In the genomic region with DNA sequence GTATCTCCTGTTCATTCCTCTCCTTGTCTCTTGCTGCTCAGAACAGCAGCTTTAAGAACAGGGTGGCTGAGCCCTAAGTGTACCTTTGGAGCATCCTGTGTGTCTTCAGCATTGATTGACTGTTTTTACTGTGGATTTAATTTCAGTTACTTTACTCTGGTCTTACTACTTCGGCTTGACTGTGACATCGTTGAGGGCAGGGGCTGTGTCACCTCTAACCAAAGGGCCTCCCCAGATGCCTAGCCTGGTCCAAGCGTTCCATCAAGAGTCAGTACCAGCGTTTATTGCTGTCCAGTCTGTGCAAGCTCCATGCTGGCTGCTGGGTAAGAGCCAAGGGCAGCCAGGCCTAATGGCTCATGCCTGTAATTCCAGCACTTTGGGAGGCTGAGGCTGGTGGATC, we compare ENCODE assay signal across 15 cellular contexts. TPM values are rescaled to one million over a fixed set of nuclear protein-coding genes. Genes with fewer than 3 reads are reported as not detected.
DNase-seq lines count a peak whose midpoint lies in the region; ATAC-seq, FAIRE-seq and TF ChIP-seq lines count a peak whose summit lies in the region.
"Had no signal": no experiment of that assay in that cellular context is flagged by ENCODE, and none has a peak within 500 bp of the region (broad histone marks: within the 10 kb centered on the region; RNA-seq: fewer than 3 reads in every experiment).

No MANE protein-coding gene starts in this region.

- H2BK5ac ChIP-seq in H1 (ENCODE audit: low read depth, low read length) = 0 out of 2 replicates have a peak overlapping the region, but pooled peaks have one; percentile 26

- no peaks in the 10 kb centered on the region for H3K36me3 ChIP-seq in H1 (ENCODE audit: control insufficient read depth in 2 of 4, insufficient read depth in 4 of 4, low read length in 3 of 4)

- no peak for FAIRE-seq in H1 (lab: Jason Lieb, UNC)
- FAIRE-seq: colon had no signal

- WGBS in H1 (ENCODE audit: extremely low coverage in 1 of 2, insufficient coverage in 1 of 2, insufficient read length in 1 of 2, insufficient replicate concordance in 2 of 2, low coverage in 1 of 2, low lambda C conversion rate in 2 of 2, missing lambda C conversion rate in 1 of 2), 2 experiments = 89% methylated on average over 4 of the region's 4 CpGs; no CpG with 5 or more reads in 1 of the 2 experiments

- no peaks in the 10 kb centered on the region for H3K27me3 ChIP-seq in H1 (replicated peaks in 1 of 4; ENCODE audit: control insufficient read depth in 3 of 4, extremely low read depth in 1 of 4, insufficient read depth in 3 of 4, low read length in 3 of 4)

- H3K9me3 ChIP-seq in H1 (ENCODE audit: insufficient read depth in 2 of 2, low read depth in 1 of 2, low read length in 1 of 2) = no peaks in the 10 kb centered on the region

- no peaks in the 10 kb centered on the region for H3K9me3 Mint-ChIP-seq in stimulated activated naive CD8-positive, alpha-beta T cell treated with anti-CD3 and anti-CD28 coated beads, Interleukin-15, Interleukin-2, amounts not matched to agents 100 ng/mL and 50 ng/mL, for 24 hours
- H3K9me3 Mint-ChIP-seq in activated B cell treated with CpG ODN at 0.5 μM for 24 hours = no peaks in the 10 kb centered on the region

- H3K4me1 ChIP-seq in H1 (replicated peaks in 1 of 4; ENCODE audit: control insufficient read depth in 3 of 4, insufficient read depth in 4 of 4, low read length in 3 of 4) = peaks cover 0 to 5% (median 0%) of the 10 kb centered on the region in 4 experiments; a peak in 1 of 7 replicates

- no peak overlapping the region for H3K14ac ChIP-seq in H1 (ENCODE audit: insufficient read length)

- CTCF ChIA-PET in activated B cell treated with CpG ODN at 0.5 μM for 24 hours (lab: Charles Lee) (interaction anchor here (0.7 to 1.3 kb wide), 3 partner anchors 30 to 185 kb away, joined by 3 to 4 read pairs (median 3); a partner anchor contains a TSS), H1 (lab: Charles Lee; ENCODE audit: partially characterized antibody) (interaction anchor here (1.8 to 2.0 kb wide), 2 partner anchors 11 to 103 kb away, joined by 6 to 10 read pairs; no protein-coding TSS in a partner anchor)

- H3K4me1 Mint-ChIP-seq in stimulated activated naive CD8-positive, alpha-beta T cell treated with anti-CD3 and anti-CD28 coated beads, Interleukin-15, Interleukin-2, amounts not matched to agents 100 ng/mL and 50 ng/mL, for 24 hours (ENCODE audit: low read depth) = peaks cover 86% of the 10 kb centered on the region
- peaks cover 79% of the 10 kb centered on the region for H3K4me1 Mint-ChIP-seq in activated B cell treated with CpG ODN at 0.5 μM for 24 hours

- intact Hi-C loops in activated B cell treated with CpG ODN at 0.5 μM for 24 hours (cut with micrococcal nuclease) = no loop called here

- no peak for DNase-seq in stimulated activated naive CD8-positive, alpha-beta T cell treated with anti-CD3 and anti-CD28 coated beads, Interleukin-15, Interleukin-2, amounts not matched to agents 100 U/mL and 50 U/mL, for 24 hours
- DNase-seq in activated B cell treated with CpG ODN at 0.5 μM for 24 hours (no peak), H1 (ENCODE audit: low read depth in 1 of 2, low spot score in 2 of 2) (no peak), 8988T (no peak), NOMO-1 treated with dmso at 0.1 percent for 144 hours (lab: John Stamatoyannopoulos, UW; ENCODE audit: unreplicated experiment) (no peak)
- DNase-seq in stimulated activated CD4-positive, alpha-beta T cell treated with anti-CD3 and anti-CD28 coated beads, Interleukin-1b, Interleukin-23, amount 100 ng/mL, for 48 hours = no peak
- DNase-seq: DMS79 treated with DMSO at 0.1 percent for 48 hours, occipital lobe, SIG-M5, trophoblast cell had no signal

- TF ChIP-seq EP300 in H1 (IDR thresholded peaks at IDR 0.05; ENCODE audit: borderline replicate concordance in 1 of 2, low read depth in 2 of 2, low read length in 2 of 2) = no peak

- no peaks in the 10 kb centered on the region for H3K27me3 Mint-ChIP-seq in stimulated activated naive CD8-positive, alpha-beta T cell treated with anti-CD3 and anti-CD28 coated beads, Interleukin-15, Interleukin-2, amounts not matched to agents 100 ng/mL and 50 ng/mL, for 24 hours
- H3K27me3 Mint-ChIP-seq in activated B cell treated with CpG ODN at 0.5 μM for 24 hours = no peaks in the 10 kb centered on the region

- H4K20me1 ChIP-seq in H1 (replicated peaks in 1 of 2; ENCODE audit: control insufficient read depth in 1 of 2, insufficient read depth in 2 of 2, low read length in 2 of 2) = peaks cover 0 to 3% of the 10 kb centered on the region in 2 experiments

- no peaks in the 10 kb centered on the region for H3K23me2 ChIP-seq in H1 (ENCODE audit: low read depth, low read length)

- H3K4me3 ChIP-seq in H1 (ENCODE audit: extremely low read depth in 1 of 4, insufficient read depth in 2 of 4, low read depth in 3 of 4, low read length in 4 of 4) = no peak overlapping the region

- no peak overlapping the region; the same call in 1 of the 2 replicates for H4K8ac ChIP-seq in H1 (ENCODE audit: extremely low read depth, insufficient read depth, low read length)

- H2BK15ac ChIP-seq in H1 (ENCODE audit: low read length) = no peak overlapping the region

- H3K27ac ChIP-seq in H1 (ENCODE audit: low read depth, low read length) = no peak overlapping the region

- POLR2A ChIA-PET in activated B cell treated with CpG ODN at 0.5 μM for 24 hours (lab: Charles Lee) = interaction anchor here (0.6 to 1.6 kb wide), 4 partner anchors 10 to 400 kb away, joined by 3 to 8 read pairs (median 5); no protein-coding TSS in a partner anchor
- POLR2A ChIA-PET in H1 (lab: Charles Lee; ENCODE audit: partially characterized antibody) = interaction anchor here (0.9 kb wide), 1 partner anchor 51 kb away, joined by 4 read pairs; no protein-coding TSS in a partner anchor

- no peak for ATAC-seq in stimulated activated naive CD8-positive, alpha-beta T cell treated with anti-CD3 and anti-CD28 coated beads, Interleukin-15, Interleukin-2, amounts not matched to agents 100 U/mL and 50 U/mL, for 24 hours
- ATAC-seq in activated B cell treated with CpG ODN at 0.5 μM for 24 hours (ENCODE audit: low read depth) (no peak), GM19452 (IDR thresholded peaks at IDR 0.05; ENCODE audit: unreplicated experiment) (no peak)

- H3K79me2 ChIP-seq in H1 (ENCODE audit: control insufficient read depth in 1 of 2, insufficient read depth in 2 of 2, low read length in 2 of 2) = peaks cover 0 to 22% of the 10 kb centered on the region in 2 experiments; a peak in 2 of 4 replicates

- no peak overlapping the region for H4K91ac ChIP-seq in H1 (replicated peaks; ENCODE audit: insufficient read length, low read length)

- TF ChIP-seq RAD21 in H1 (IDR thresholded peaks at IDR 0.05 in 1 of 2, conservative IDR thresholded peaks at IDR 0.05 in 1 of 2; ENCODE audit: low read depth in 2 of 2, low read length in 2 of 2) = no peak

- H3K4ac ChIP-seq in H1 (replicated peaks; ENCODE audit: insufficient read length, low read depth, low read length) = no peak overlapping the region

- H2BK12ac ChIP-seq in H1 (ENCODE audit: low read depth, low read length) = no peak overlapping the region

- H3K36me3 Mint-ChIP-seq in stimulated activated naive CD8-positive, alpha-beta T cell treated with anti-CD3 and anti-CD28 coated beads, Interleukin-15, Interleukin-2, amounts not matched to agents 100 ng/mL and 50 ng/mL, for 24 hours (ENCODE audit: low read depth) = peaks cover 31% of the 10 kb centered on the region
- peaks cover 49% of the 10 kb centered on the region for H3K36me3 Mint-ChIP-seq in activated B cell treated with CpG ODN at 0.5 μM for 24 hours (ENCODE audit: low read depth)

- no peak overlapping the region for H2BK20ac ChIP-seq in H1 (ENCODE audit: low read length)

- H3K4me3 Mint-ChIP-seq in stimulated activated naive CD8-positive, alpha-beta T cell treated with anti-CD3 and anti-CD28 coated beads, Interleukin-15, Interleukin-2, amounts not matched to agents 100 ng/mL and 50 ng/mL, for 24 hours = no peak overlapping the region
- H3K4me3 Mint-ChIP-seq in activated B cell treated with CpG ODN at 0.5 μM for 24 hours = no peak overlapping the region

- no peak overlapping the region for H2AFZ ChIP-seq in H1 (ENCODE audit: low read length)

- H3K56ac ChIP-seq in H1 (replicated peaks; ENCODE audit: insufficient read length, low read depth, low read length) = no peak overlapping the region

- H3K23ac ChIP-seq in H1 (ENCODE audit: insufficient read length) = no peak overlapping the region

- TF ChIP-seq CTCF in activated B cell treated with CpG ODN at 0.5 μM for 24 hours (IDR thresholded peaks at IDR 0.05) = no peak
- no peak for TF ChIP-seq CTCF in H1 (IDR thresholded peaks at IDR 0.05; ENCODE audit: control extremely low read depth in 1 of 3, insufficient read depth in 1 of 3, low read depth in 1 of 3, low read length in 3 of 3)

- H3K79me1 ChIP-seq in H1 (ENCODE audit: low read depth, low read length) = no peaks in the 10 kb centered on the region; the same call in none of the 2 replicates

- no peak for TF ChIP-seq POLR2A in H1 (IDR thresholded peaks at IDR 0.05; ENCODE audit: control extremely low read depth in 1 of 2, low read depth in 2 of 2, low read length in 2 of 2)

- no peak overlapping the region for H2AK5ac ChIP-seq in H1 (ENCODE audit: low read depth, low read length)

- no peak overlapping the region for H2BK120ac ChIP-seq in H1 (replicated peaks; ENCODE audit: low read depth, low read length)

- no peak overlapping the region for H4K5ac ChIP-seq in H1 (ENCODE audit: insufficient read length, low read depth, low read length)

- peak overlapping the region; percentile 82 for H3K27ac Mint-ChIP-seq in stimulated activated naive CD8-positive, alpha-beta T cell treated with anti-CD3 and anti-CD28 coated beads, Interleukin-15, Interleukin-2, amounts not matched to agents 100 ng/mL and 50 ng/mL, for 24 hours
- peak overlapping the region; percentile 71 for H3K27ac Mint-ChIP-seq in activated B cell treated with CpG ODN at 0.5 μM for 24 hours

- no peak overlapping the region; a peak in 1 of 7 replicates for H3K9ac ChIP-seq in H1 (replicated peaks in 1 of 4; ENCODE audit: extremely low read depth in 1 of 4, low read depth in 3 of 4, low read length in 3 of 4)

- H3K18ac ChIP-seq in H1 (ENCODE audit: extremely low read depth, low read length) = no peak overlapping the region

- H3K4me2 ChIP-seq in H1 (ENCODE audit: insufficient read depth in 1 of 2, low read depth in 2 of 2, low read length in 2 of 2) = no peak overlapping the region

RNA-seq across cellular contexts. Expression of a gene that starts 32.4 kb away (rescaled TPM):
- total RNA-seq in activated B cell treated with CpG ODN at 0.5 μM for 24 hours = 83.8 and 89.0 TPM in 2 replicates
- 31.3 and 31.6 TPM in 2 replicates for total RNA-seq in H1 (2021; fragmentation: NEBNext Ultra II Directional; extraction: Animal tissue kit (Norgen Biotek cat#: 25700))
- 41.2 and 54.8 TPM in 2 replicates for polyA plus RNA-seq in H1 (2011; rRNA removed)
- polyA plus RNA-seq in H1 (2011; cell fraction: cytosol; rRNA removed) = 40.7 TPM
- 51.2 TPM for polyA plus RNA-seq in H1 (2011; cell fraction: nucleus; rRNA removed)
- polyA plus RNA-seq in H1 (2012, experiment 1 of 2) = 21.6 to 34.6 TPM (median 32.5 TPM) in 4 replicates
- 28.2 TPM for polyA plus RNA-seq in H1 (2012, experiment 2 of 2)
- 20.3 TPM for polyA plus RNA-seq in H1 (2013, experiment 1 of 2)
- polyA plus RNA-seq in H1 (2013, experiment 2 of 2) = 19.7 TPM
- polyA minus RNA-seq in H1 (2011; rRNA and poly(A)+ RNA removed) = 26.9 and 30.1 TPM in 2 replicates
- polyA minus RNA-seq in H1 (2011; cell fraction: cytosol; rRNA and poly(A)+ RNA removed) = 18.4 TPM
- 19.1 TPM for polyA minus RNA-seq in H1 (2011; cell fraction: nucleus; rRNA and poly(A)+ RNA removed)

RNA-seq across cellular contexts. Expression of a gene that starts 53.6 kb away (rescaled TPM):
- 143 and 154 TPM in 2 replicates for total RNA-seq in activated B cell treated with CpG ODN at 0.5 μM for 24 hours
- total RNA-seq in H1 (2021; fragmentation: NEBNext Ultra II Directional; extraction: Animal tissue kit (Norgen Biotek cat#: 25700)) = 0.11 and 0.19 TPM in 2 replicates
- polyA plus RNA-seq in H1 (2011; rRNA removed) = 0.08 and 0.11 TPM in 2 replicates
- polyA plus RNA-seq in H1 (2011; cell fraction: cytosol; rRNA removed) = 0.12 TPM
- 0.50 TPM for polyA plus RNA-seq in H1 (2011; cell fraction: nucleus; rRNA removed)
- 0.08 to 0.15 TPM (median 0.11 TPM) in 3 of 4 replicates, not detected in the other for polyA plus RNA-seq in H1 (2012, experiment 1 of 2)
- not detected for polyA plus RNA-seq in H1 (2012, experiment 2 of 2)
- 0.04 TPM for polyA plus RNA-seq in H1 (2013, experiment 1 of 2)
- 0.04 TPM for polyA plus RNA-seq in H1 (2013, experiment 2 of 2)
- 0.20 and 0.54 TPM in 2 replicates for polyA minus RNA-seq in H1 (2011; rRNA and poly(A)+ RNA removed)
- polyA minus RNA-seq in H1 (2011; cell fraction: cytosol; rRNA and poly(A)+ RNA removed) = 1.8 TPM
- 1.9 TPM for polyA minus RNA-seq in H1 (2011; cell fraction: nucleus; rRNA and poly(A)+ RNA removed)
- total RNA-seq: epithelial cell of proximal tubule, glomerular endothelial cell had no signal

RNA-seq across cellular contexts. Expression of a gene that starts 56.3 kb away (rescaled TPM):
- 0.33 and 0.93 TPM in 2 replicates for total RNA-seq in activated B cell treated with CpG ODN at 0.5 μM for 24 hours
- 6.0 and 6.4 TPM in 2 replicates for total RNA-seq in H1 (2021; fragmentation: NEBNext Ultra II Directional; extraction: Animal tissue kit (Norgen Biotek cat#: 25700))
- 1.3 and 2.7 TPM in 2 replicates for polyA plus RNA-seq in H1 (2011; rRNA removed)
- polyA plus RNA-seq in H1 (2011; cell fraction: cytosol; rRNA removed) = 0.89 TPM
- polyA plus RNA-seq in H1 (2011; cell fraction: nucleus; rRNA removed) = 2.7 TPM
- polyA plus RNA-seq in H1 (2012, experiment 1 of 2) = 3.6 to 5.1 TPM (median 4.4 TPM) in 4 replicates
- polyA plus RNA-seq in H1 (2012, experiment 2 of 2) = 3.1 TPM
- 3.0 TPM for polyA plus RNA-seq in H1 (2013, experiment 1 of 2)
- 2.9 TPM for polyA plus RNA-seq in H1 (2013, experiment 2 of 2)
- polyA minus RNA-seq in H1 (2011; rRNA and poly(A)+ RNA removed) = 1.0 and 1.1 TPM in 2 replicates
- polyA minus RNA-seq in H1 (2011; cell fraction: cytosol; rRNA and poly(A)+ RNA removed) = 3.6 TPM
- polyA minus RNA-seq in H1 (2011; cell fraction: nucleus; rRNA and poly(A)+ RNA removed) = 4.6 TPM

Comparison
In these comparisons a context has a peak if more than half of its experiments do, and no peak if none do; other contexts are left out.
1. RNA of a gene that starts 53.6 kb away (total RNA-seq): 143 to 154 TPM in activated B cell treated with CpG ODN at 0.5 μM for 24 hours; 0.11 to 0.19 TPM in H1; every median in the first group is over 100 times any median in the second.